Comparison of ENCODE assay signal across 9 cellular contexts in the genomic region with DNA sequence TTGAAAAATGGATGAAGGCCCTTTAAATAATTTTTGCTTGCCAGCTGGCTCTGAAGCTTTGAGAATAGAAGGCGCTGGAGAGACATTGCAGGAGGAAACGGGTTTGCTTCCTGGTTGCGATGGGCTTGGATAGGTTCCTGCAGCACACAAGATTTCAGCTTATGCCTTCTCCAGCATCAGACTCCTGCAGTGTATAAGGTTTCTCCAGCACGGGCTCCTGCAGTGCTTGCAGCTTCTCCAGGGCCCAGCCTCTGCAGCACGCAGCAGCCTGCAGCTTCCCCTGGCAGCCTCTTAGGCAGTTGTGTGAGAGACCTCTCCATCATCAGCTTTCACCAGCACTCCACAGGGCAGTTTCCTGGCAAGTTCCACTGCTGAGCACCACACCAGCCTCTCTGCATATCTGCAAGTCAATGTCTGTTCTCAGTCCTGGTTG.
DNase-seq lines count a peak whose midpoint lies in the region; ATAC-seq and TF ChIP-seq lines count a peak whose summit lies in the region.
"Had no signal": no experiment of that assay in that cellular context is flagged by ENCODE, and none has a peak within 500 bp of the region (broad histone marks: within the 10 kb centered on the region; RNA-seq: fewer than 3 reads in every experiment).

No MANE protein-coding gene starts in this region.

- DNase-seq in Right ventricle myocardium superior: peak; percentile 54
- peak; percentile 61 for DNase-seq in putamen (ENCODE audit: low spot score)
- DNase-seq in activated CD8-positive, alpha-beta memory T cell treated with anti-CD3 and anti-CD28 coated beads for 24 hours: no peak
- DNase-seq in H4 (ENCODE audit: low spot score): no peak

- no peaks in the 10 kb centered on the region for H3K9me3 ChIP-seq in HEK293 (ENCODE audit: control insufficient read depth, insufficient read depth, low read depth, low read length)
- no peaks in the 10 kb centered on the region for H3K9me3 ChIP-seq in SU-DHL-6 (ENCODE audit: insufficient read depth, low read length)

- no peaks in the 10 kb centered on the region for H3K27me3 ChIP-seq in SU-DHL-6 (ENCODE audit: low read length)

- no peak overlapping the region for H3K4me3 ChIP-seq in HEK293 (ENCODE audit: low read depth, low read length)
- H3K4me3 ChIP-seq in SU-DHL-6 (ENCODE audit: insufficient read depth, low read length, poor library complexity, severe bottlenecking): no peak overlapping the region
- H3K4me3 ChIP-seq: skin epidermis had no signal

- H3K4me1 ChIP-seq in HEK293 (ENCODE audit: control insufficient read depth, insufficient read depth, low read length): peaks cover 10% of the 10 kb centered on the region

- H3K4me2 ChIP-seq in SU-DHL-6 (ENCODE audit: low read depth, low read length, poor library complexity, severe bottlenecking): no peak overlapping the region

- H3K27ac ChIP-seq in HEK293 (ENCODE audit: extremely low read depth, low read depth, low read length) (no peak overlapping the region), SU-DHL-6 (ENCODE audit: low read depth, low read length) (no peak overlapping the region)
- H3K27ac ChIP-seq: skin epidermis had no signal

- no peak for TF ChIP-seq CTCF in HEK293 (tag by site-specific recombination; IDR thresholded peaks at IDR 0.05)
- no peak for TF ChIP-seq CTCF in SU-DHL-6 (IDR thresholded peaks at IDR 0.05; ENCODE audit: insufficient read depth, low read length, poor library complexity, severe bottlenecking)

- H3K9me2 ChIP-seq in SU-DHL-6 (replicated peaks; ENCODE audit: insufficient read depth, low read length): no peaks in the 10 kb centered on the region

- intact Hi-C loops in Right ventricle myocardium superior (cut with DNase I): no loop called here

- no peaks in the 10 kb centered on the region for H3K79me2 ChIP-seq in SU-DHL-6 (ENCODE audit: insufficient read depth, low read length)

- CTCF ChIA-PET in HEK293 (lab: Yijun Ruan, JAX): interaction anchor here (0.7 to 1.2 kb wide), 2 partner anchors 35 to 326 kb away, joined by 3 read pairs; no protein-coding TSS in a partner anchor

- ATAC-seq in Right ventricle myocardium superior (ENCODE audit: poor library complexity) (peak; percentile 94), GM21447 (IDR thresholded peaks at IDR 0.05; ENCODE audit: unreplicated experiment) (no peak), HG03196 (IDR thresholded peaks at IDR 0.05; ENCODE audit: unreplicated experiment) (no peak)

- no peaks in the 10 kb centered on the region for H4K20me1 ChIP-seq in SU-DHL-6 (ENCODE audit: low read depth, low read length)

- H3F3A ChIP-seq in SU-DHL-6 (ENCODE audit: insufficient read depth): no peaks in the 10 kb centered on the region

- H3K9ac ChIP-seq in SU-DHL-6 (ENCODE audit: low read length): no peak overlapping the region

- peak overlapping the region; percentile 26 for H2AFZ ChIP-seq in SU-DHL-6 (ENCODE audit: low read depth, low read length, severe bottlenecking)

- H3K36me3 ChIP-seq in HEK293 (ENCODE audit: control insufficient read depth in 2 of 2, insufficient read depth in 1 of 2, low read length in 2 of 2) (no peaks in the 10 kb centered on the region), SU-DHL-6 (ENCODE audit: low read length) (no peaks in the 10 kb centered on the region)

- POLR2A ChIA-PET in HEK293 (lab: Yijun Ruan, JAX): no interaction called here

TF ChIP-seq in HEK293, 187 proteins besides CTCF, POLR2A, EP300 and RAD21:
- TF ChIP-seq ZBTB17 (tag by site-specific recombination; IDR thresholded peaks at IDR 0.05): 0 out of 2 replicates have a peak, but pooled peaks have one; percentile 34
- TF ChIP-seq ZNF501 (tag by site-specific recombination; IDR thresholded peaks at IDR 0.05): no peak
- TF ChIP-seq ZIC2 (tag by site-specific recombination; IDR thresholded peaks at IDR 0.05): peak; percentile 34; the same call in 1 of the 2 replicates
- TF ChIP-seq, protein P1, sequence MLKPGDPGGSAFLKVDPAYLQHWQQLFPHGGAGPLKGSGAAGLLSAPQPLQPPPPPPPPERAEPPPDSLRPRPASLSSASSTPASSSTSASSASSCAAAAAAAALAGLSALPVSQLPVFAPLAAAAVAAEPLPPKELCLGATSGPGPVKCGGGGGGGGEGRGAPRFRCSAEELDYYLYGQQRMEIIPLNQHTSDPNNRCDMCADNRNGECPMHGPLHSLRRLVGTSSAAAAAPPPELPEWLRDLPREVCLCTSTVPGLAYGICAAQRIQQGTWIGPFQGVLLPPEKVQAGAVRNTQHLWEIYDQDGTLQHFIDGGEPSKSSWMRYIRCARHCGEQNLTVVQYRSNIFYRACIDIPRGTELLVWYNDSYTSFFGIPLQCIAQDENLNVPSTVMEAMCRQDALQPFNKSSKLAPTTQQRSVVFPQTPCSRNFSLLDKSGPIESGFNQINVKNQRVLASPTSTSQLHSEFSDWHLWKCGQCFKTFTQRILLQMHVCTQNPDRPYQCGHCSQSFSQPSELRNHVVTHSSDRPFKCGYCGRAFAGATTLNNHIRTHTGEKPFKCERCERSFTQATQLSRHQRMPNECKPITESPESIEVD (tag by site-specific recombination; IDR thresholded peaks at IDR 0.05): no peak
- TF ChIP-seq, protein P2, sequence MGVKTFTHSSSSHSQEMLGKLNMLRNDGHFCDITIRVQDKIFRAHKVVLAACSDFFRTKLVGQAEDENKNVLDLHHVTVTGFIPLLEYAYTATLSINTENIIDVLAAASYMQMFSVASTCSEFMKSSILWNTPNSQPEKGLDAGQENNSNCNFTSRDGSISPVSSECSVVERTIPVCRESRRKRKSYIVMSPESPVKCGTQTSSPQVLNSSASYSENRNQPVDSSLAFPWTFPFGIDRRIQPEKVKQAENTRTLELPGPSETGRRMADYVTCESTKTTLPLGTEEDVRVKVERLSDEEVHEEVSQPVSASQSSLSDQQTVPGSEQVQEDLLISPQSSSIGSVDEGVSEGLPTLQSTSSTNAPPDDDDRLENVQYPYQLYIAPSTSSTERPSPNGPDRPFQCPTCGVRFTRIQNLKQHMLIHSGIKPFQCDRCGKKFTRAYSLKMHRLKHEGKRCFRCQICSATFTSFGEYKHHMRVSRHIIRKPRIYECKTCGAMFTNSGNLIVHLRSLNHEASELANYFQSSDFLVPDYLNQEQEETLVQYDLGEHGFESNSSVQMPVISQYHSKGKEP (tag by site-specific recombination; IDR thresholded peaks at IDR 0.05): peak; percentile 95

Comparison
In these comparisons a context has a peak if more than half of its experiments do, and no peak if none do; other contexts are left out.
1. DNase-seq: peak in Right ventricle myocardium superior (single experiment) and putamen (single experiment); none in activated CD8-positive, alpha-beta memory T cell treated with anti-CD3 and anti-CD28 coated beads for 24 hours (single experiment) and H4 (single experiment).